ENCODE assay signal across 8 cellular contexts in the genomic region with DNA sequence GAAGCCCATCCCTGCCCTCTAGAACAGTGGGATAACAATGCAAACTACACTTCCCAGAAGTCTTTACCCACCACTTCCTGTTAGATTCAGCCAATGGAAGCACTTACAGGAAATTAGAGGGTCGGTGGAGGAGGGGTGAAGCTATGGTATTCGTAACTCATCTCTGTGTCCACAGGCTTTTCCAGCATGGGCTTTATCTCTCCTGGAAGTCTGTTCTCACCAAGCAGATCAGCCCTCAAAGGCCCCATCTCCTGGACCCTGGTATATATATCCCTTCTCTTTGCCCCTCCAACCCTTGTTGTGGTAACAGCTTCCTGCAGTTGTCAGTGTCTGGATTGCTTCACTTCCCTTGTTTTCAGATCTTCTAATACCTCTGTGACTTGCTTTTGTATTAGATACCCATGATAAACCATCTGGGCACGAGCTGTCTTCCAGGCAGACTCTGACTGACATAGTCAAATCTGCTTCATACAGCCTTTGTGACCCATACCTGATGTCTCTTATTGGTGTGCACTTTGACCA.
DNase-seq lines count a peak whose midpoint lies in the region; ATAC-seq and TF ChIP-seq lines count a peak whose summit lies in the region.

No MANE protein-coding gene starts in this region.

- in situ Hi-C loops in transverse colon (cut with MboI; ENCODE audit: low pct_ligation_motif_present in 1 of 4, low pct_unique_long_range_greater_than_20kb in 1 of 4, low sequenced_read_pairs in 3 of 4), result no loop called here

- peak overlapping the region; percentile 81 for H3K4me3 Mint-ChIP-seq in activated naive CD4-positive, alpha-beta T cell treated with anti-CD3 and anti-CD28 coated beads, Interleukin-2, amount 10 ng/mL, durations not matched to agents 7 days and 5 days

- TF ChIP-seq POLR2A in transverse colon (IDR thresholded peaks at IDR 0.05), result no peak

- H3K4me1 ChIP-seq in NT2/D1 (ENCODE audit: insufficient read depth, insufficient read length), result no peaks in the 10 kb centered on the region
- H3K4me1 ChIP-seq in transverse colon, result no peaks in the 10 kb centered on the region

- peak; percentile 77 for ATAC-seq in HG03103 (IDR thresholded peaks at IDR 0.05; ENCODE audit: low read depth, unreplicated experiment)

- WGBS in transverse colon (ENCODE audit: low coverage in 1 of 2), 2 donors, result 11 to 17% methylated on average over 1 to 3 of the region's 3 CpGs

- no peaks in the 10 kb centered on the region for H3K27me3 Mint-ChIP-seq in activated naive CD4-positive, alpha-beta T cell treated with anti-CD3 and anti-CD28 coated beads, Interleukin-2, amount 10 ng/mL, durations not matched to agents 7 days and 5 days

- CTCF ChIA-PET in activated naive CD4-positive, alpha-beta T cell treated with anti-CD3 and anti-CD28 coated beads, Interleukin-2, amount 10 ng/mL, durations not matched to agents 7 days and 5 days (lab: Charles Lee), result no interaction called here

- DNase-seq in activated naive CD4-positive, alpha-beta T cell treated with anti-CD3 and anti-CD28 coated beads, Interleukin-2, amount 10 ng/mL, durations not matched to agents 7 days and 5 days, result peak; percentile 40
- DNase-seq in activated naive CD4-positive, alpha-beta T cell treated with Interleukin-2 at 50 U/mL for 16 hours, result no peak
- DNase-seq in NT2/D1 (ENCODE audit: low read depth, low spot score) (peak; percentile 48), cerebellar cortex (ENCODE audit: low spot score) (peak; percentile 80), medulla oblongata (ENCODE audit: extremely low spot score) (peak; percentile 90), transverse colon (peak; percentile 12)
- DNase-seq in effector CD4-positive, alpha-beta T cell, result no peak

- no peak for TF ChIP-seq CTCF in transverse colon (IDR thresholded peaks at IDR 0.05)

- peak overlapping the region; percentile 78 for H3K27ac Mint-ChIP-seq in activated naive CD4-positive, alpha-beta T cell treated with anti-CD3 and anti-CD28 coated beads, Interleukin-2, amount 10 ng/mL, durations not matched to agents 7 days and 5 days

- H3K9me3 ChIP-seq in NT2/D1 (ENCODE audit: insufficient read depth, low read length) (no peaks in the 10 kb centered on the region), transverse colon (no peaks in the 10 kb centered on the region)

- H3K36me3 ChIP-seq in NT2/D1 (ENCODE audit: insufficient read depth, insufficient read length, low read length), result no peaks in the 10 kb centered on the region
- no peaks in the 10 kb centered on the region for H3K36me3 ChIP-seq in transverse colon

- H3K27me3 ChIP-seq in NT2/D1 (ENCODE audit: insufficient read depth, insufficient read length) (no peaks in the 10 kb centered on the region), transverse colon (no peaks in the 10 kb centered on the region)

- H3K27ac ChIP-seq in transverse colon, result no peak overlapping the region

- no peaks in the 10 kb centered on the region for H3K9me3 Mint-ChIP-seq in activated naive CD4-positive, alpha-beta T cell treated with anti-CD3 and anti-CD28 coated beads, Interleukin-2, amount 10 ng/mL, durations not matched to agents 7 days and 5 days

- H3K4me3 ChIP-seq in NT2/D1 (ENCODE audit: insufficient read length, low read depth) (peak overlapping the region; percentile 48), transverse colon (peak overlapping the region in 3 of 4 donors; percentile 25 to 42 (median 27))

- no peak for TF ChIP-seq EP300 in transverse colon (IDR thresholded peaks at IDR 0.05; ENCODE audit: low read depth)

- intact Hi-C loops in transverse colon (cut with DNase I; ENCODE audit: low total_unique reads), result no loop called here

- H3K36me3 Mint-ChIP-seq in activated naive CD4-positive, alpha-beta T cell treated with anti-CD3 and anti-CD28 coated beads, Interleukin-2, amount 10 ng/mL, durations not matched to agents 7 days and 5 days, result no peaks in the 10 kb centered on the region

- peak overlapping the region; percentile 39 for H3K9ac ChIP-seq in NT2/D1 (ENCODE audit: insufficient read length, low read depth)

- peaks cover 14% of the 10 kb centered on the region for H3K4me1 Mint-ChIP-seq in activated naive CD4-positive, alpha-beta T cell treated with anti-CD3 and anti-CD28 coated beads, Interleukin-2, amount 10 ng/mL, durations not matched to agents 7 days and 5 days

Comparison
In these comparisons a context has a peak if more than half of its experiments do, and no peak if none do; other contexts are left out.
1. DNase-seq: peak in activated naive CD4-positive, alpha-beta T cell treated with anti-CD3 and anti-CD28 coated beads, Interleukin-2, amount 10 ng/mL, durations not matched to agents 7 days and 5 days (single experiment), NT2/D1 (single experiment), cerebellar cortex (single experiment), medulla oblongata (single experiment) and transverse colon (single experiment); none in activated naive CD4-positive, alpha-beta T cell treated with Interleukin-2 at 50 U/mL for 16 hours (single experiment) and effector CD4-positive, alpha-beta T cell (single experiment).